Comparison of ENCODE assay signal across 22 cellular contexts in genomic region chr12:72214163-72214562, GRCh38. TPM values are rescaled to one million over a fixed set of nuclear protein-coding genes. Genes with fewer than 3 reads are reported as not detected.
"Had no signal": no experiment of that assay in that cellular context is flagged by ENCODE, and none has a peak within 500 bp of the region (broad histone marks: within the 10 kb centered on the region; RNA-seq: fewer than 3 reads in every experiment).

No MANE protein-coding gene starts in this region.

- H3K36me3 ChIP-seq: gastroesophageal sphincter, heart left ventricle had no signal

- H3K4me1 ChIP-seq: body of pancreas, gastroesophageal sphincter, heart left ventricle had no signal

- DNase-seq: activated CD4-positive, alpha-beta T cell treated with anti-CD3 and anti-CD28 coated beads for 1 hour; activated CD4-positive, alpha-beta T cell treated with anti-CD3 and anti-CD28 coated beads, Interleukin-2, amount 50 U/mL, for 48 hours; activated naive CD4-positive, alpha-beta T cell; activated naive CD8-positive, alpha-beta T cell treated with anti-CD3 and anti-CD28 coated beads for 36 hours; amygdala; body of pancreas; caudate nucleus; dorsolateral prefrontal cortex; endodermal cell; erythroblast; heart left ventricle; immature natural killer cell; left ventricle myocardium superior; occipital lobe; posterior cingulate gyrus; stimulated activated CD8-positive, alpha-beta memory T cell treated with anti-CD3 and anti-CD28 coated beads, Interleukin-4, amount 100 ng/mL, for 48 hours; stimulated activated naive CD4-positive, alpha-beta T cell; T-cell had no signal

- H3K9me3 ChIP-seq: body of pancreas, gastroesophageal sphincter, heart left ventricle had no signal

- H3K27ac ChIP-seq: body of pancreas, dorsolateral prefrontal cortex, gastroesophageal sphincter, heart left ventricle, VCaP had no signal

- FAIRE-seq: colon had no signal

- ATAC-seq: body of pancreas, gastroesophageal sphincter, heart left ventricle, left ventricle myocardium superior, T-cell had no signal

- H3K27me3 ChIP-seq: body of pancreas, dorsolateral prefrontal cortex, gastroesophageal sphincter, heart left ventricle had no signal

- H3K4me3 ChIP-seq: body of pancreas, dorsolateral prefrontal cortex, gastroesophageal sphincter, heart left ventricle had no signal

RNA-seq across cellular contexts. Expression of gene TRHDE, which starts 58.0 kb away (rescaled TPM):
- total RNA-seq: activated naive CD8-positive, alpha-beta T cell treated with anti-CD3 and anti-CD28 coated beads for 36 hours; activated T-helper 1 cell treated with anti-CD3 and anti-CD28 coated beads, Interleukin-12 subunit alpha, Interleukin-12 subunit beta, Interleukin-2, Interleukin-4 antibody, amounts not matched to agents 30 ng/mL and 10 ng/mL and 1 ng/mL, durations not matched to agents 14 hours and 24 hours and 36 hours had no signal
- polyA plus RNA-seq: immature natural killer cell had no signal
